1 cellular context compared by ENCODE assay signal in the genomic region with DNA sequence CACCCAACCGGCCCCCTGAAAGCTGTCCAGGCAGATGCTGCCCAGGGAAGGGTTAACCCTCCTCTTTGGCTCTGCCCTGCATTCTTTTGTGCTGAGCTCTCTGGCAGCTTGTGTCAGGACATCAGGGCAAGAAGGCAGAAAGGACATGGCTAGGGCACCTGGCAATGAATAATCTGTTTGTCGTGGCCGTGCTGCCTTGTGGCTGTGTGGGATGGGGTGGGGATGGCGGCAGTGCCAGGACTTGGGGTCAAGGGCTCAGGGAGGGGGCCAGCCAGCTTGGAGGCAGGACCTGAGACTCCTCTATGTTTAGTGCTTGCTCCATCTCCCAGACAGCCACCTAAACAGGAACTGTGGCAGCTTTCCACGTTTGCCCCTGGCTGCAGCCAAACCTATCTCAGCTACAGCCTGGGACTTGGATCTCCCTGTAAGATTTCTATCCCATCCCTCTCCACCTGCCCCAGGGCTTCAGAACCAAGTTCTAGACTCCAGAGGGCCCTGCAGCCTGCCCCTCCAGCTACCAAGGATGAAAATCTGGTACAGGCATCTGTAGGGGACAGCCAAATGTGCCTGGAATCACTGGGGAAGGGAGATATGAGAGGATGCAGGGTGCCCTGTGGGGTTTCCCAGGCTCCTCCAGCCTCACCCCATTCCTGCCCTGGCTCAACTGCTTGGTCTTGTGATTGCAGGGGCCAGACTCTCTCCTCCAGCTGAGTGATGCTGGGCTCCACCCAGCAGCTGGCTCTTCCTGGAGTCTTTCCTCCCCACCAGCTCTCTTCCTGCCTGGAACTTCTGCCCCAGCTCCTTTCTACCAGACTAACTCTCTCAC.
TF ChIP-seq lines count a peak whose summit lies in the region.

No MANE protein-coding gene starts in this region.

TF ChIP-seq in IMR-90, 13 proteins besides CTCF, POLR2A, EP300 and RAD21 (continued from another document):
- TF ChIP-seq SMC3 (IDR thresholded peaks at IDR 0.05; ENCODE audit: low read depth, low read length) (no peak), FOS (IDR thresholded peaks at IDR 0.05; ENCODE audit: low read depth, low read length) (no peak), CEBPB (IDR thresholded peaks at IDR 0.05; ENCODE audit: low read depth, low read length) (no peak), RCOR1 (IDR thresholded peaks at IDR 0.05; ENCODE audit: insufficient replicate concordance, low read length) (no peak), MXI1 (IDR thresholded peaks at IDR 0.05; ENCODE audit: borderline replicate concordance, low read depth, low read length) (no peak), NFE2L2 (IDR thresholded peaks at IDR 0.05; ENCODE audit: low read depth, low read length) (no peak), MAZ (IDR thresholded peaks at IDR 0.05; ENCODE audit: borderline replicate concordance, low read depth, low read length) (no peak)
- TF ChIP-seq, protein P1, sequence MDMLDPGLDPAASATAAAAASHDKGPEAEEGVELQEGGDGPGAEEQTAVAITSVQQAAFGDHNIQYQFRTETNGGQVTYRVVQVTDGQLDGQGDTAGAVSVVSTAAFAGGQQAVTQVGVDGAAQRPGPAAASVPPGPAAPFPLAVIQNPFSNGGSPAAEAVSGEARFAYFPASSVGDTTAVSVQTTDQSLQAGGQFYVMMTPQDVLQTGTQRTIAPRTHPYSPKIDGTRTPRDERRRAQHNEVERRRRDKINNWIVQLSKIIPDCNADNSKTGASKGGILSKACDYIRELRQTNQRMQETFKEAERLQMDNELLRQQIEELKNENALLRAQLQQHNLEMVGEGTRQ (IDR thresholded peaks at IDR 0.05; ENCODE audit: low read depth, low read length) = no peak
